ENCODE assay signal across 11 cellular contexts in the genomic region with DNA sequence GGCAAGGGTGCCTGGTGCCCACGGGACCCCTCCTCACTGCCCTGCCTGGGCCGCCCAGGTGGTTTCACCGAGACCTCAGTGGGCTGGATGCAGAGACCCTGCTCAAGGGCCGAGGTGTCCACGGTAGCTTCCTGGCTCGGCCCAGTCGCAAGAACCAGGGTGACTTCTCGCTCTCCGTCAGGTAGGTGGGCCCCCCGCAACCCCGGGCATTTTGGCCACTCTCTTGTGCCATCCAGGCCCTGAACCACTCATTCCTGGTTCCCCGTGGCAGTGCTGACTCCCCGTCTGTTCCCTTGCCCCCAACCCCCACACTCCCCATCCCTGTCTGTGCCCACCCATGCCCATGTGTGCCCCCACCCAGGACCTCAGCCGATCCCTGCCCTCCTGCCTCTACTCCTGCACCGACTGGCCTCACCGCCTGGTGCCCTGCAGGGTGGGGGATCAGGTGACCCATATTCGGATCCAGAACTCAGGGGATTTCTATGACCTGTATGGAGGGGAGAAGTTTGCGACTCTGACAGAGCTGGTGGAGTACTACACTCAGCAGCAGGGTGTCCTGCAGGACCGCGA. TPM values are rescaled to one million over a fixed set of nuclear protein-coding genes. Genes with fewer than 3 reads are reported as not detected.
DNase-seq lines count a peak whose midpoint lies in the region; ATAC-seq and TF ChIP-seq lines count a peak whose summit lies in the region.
"Had no signal": no experiment of that assay in that cellular context is flagged by ENCODE, and none has a peak within 500 bp of the region (broad histone marks: within the 10 kb centered on the region; RNA-seq: fewer than 3 reads in every experiment).

No MANE protein-coding gene starts in this region.

- no peak for TF ChIP-seq POLR2A in breast epithelium (IDR thresholded peaks at IDR 0.05)
- no peak for TF ChIP-seq POLR2A in upper lobe of left lung (IDR thresholded peaks at IDR 0.05)

- peaks cover 18% of the 10 kb centered on the region for H3K4me1 Mint-ChIP-seq in MCF 10A (ENCODE audit: insufficient read depth, unreplicated experiment)
- H3K4me1 Mint-ChIP-seq in activated naive CD8-positive, alpha-beta T cell treated with anti-CD3 and anti-CD28 coated beads, Interleukin-2, amount 50 U/mL, for 24 hours: peaks cover 78% of the 10 kb centered on the region

- CTCF ChIA-PET in MCF 10A (lab: Yijun Ruan, JAX) (interaction anchor here (3.1 kb wide), 1 partner anchor 13 kb away, joined by 12 read pairs; no protein-coding TSS in a partner anchor), HEK293T (lab: Yijun Ruan, JAX) (interaction anchor here (1.0 to 1.1 kb wide), 2 partner anchors 10 to 13 kb away, joined by 4 to 5 read pairs; no protein-coding TSS in a partner anchor)

- peak overlapping the region; percentile 39 to 51 (median 48) for H3K4me3 ChIP-seq in breast epithelium
- no peak overlapping the region for H3K4me3 ChIP-seq in mucosa of descending colon
- peak overlapping the region; percentile 5 to 54 (median 47) for H3K4me3 ChIP-seq in upper lobe of left lung
- no peak overlapping the region for H3K4me3 ChIP-seq in foreskin fibroblast (ENCODE audit: low read depth in 1 of 2, low read length in 2 of 2)

- BruUV-seq in MCF 10A (replicated peaks; lab: Mats Ljungman, UMichigan): no TSS peak

- TF ChIP-seq CTCF in breast epithelium (IDR thresholded peaks at IDR 0.05) (no peak), MCF 10A (IDR thresholded peaks at IDR 0.05; ENCODE audit: unreplicated experiment) (no peak), mucosa of descending colon (IDR thresholded peaks at IDR 0.05) (no peak), upper lobe of left lung (IDR thresholded peaks at IDR 0.05) (no peak), foreskin fibroblast (IDR thresholded peaks at IDR 0.05; ENCODE audit: low read depth, low read length) (no peak)

- H3K9me3 ChIP-seq in breast epithelium: no peaks in the 10 kb centered on the region
- no peaks in the 10 kb centered on the region for H3K9me3 ChIP-seq in mucosa of descending colon
- no peaks in the 10 kb centered on the region for H3K9me3 ChIP-seq in upper lobe of left lung

- no peaks in the 10 kb centered on the region for H3K36me3 Mint-ChIP-seq in MCF 10A (ENCODE audit: insufficient read depth, unreplicated experiment)
- H3K36me3 Mint-ChIP-seq in activated naive CD8-positive, alpha-beta T cell treated with anti-CD3 and anti-CD28 coated beads, Interleukin-2, amount 50 U/mL, for 24 hours (ENCODE audit: low read depth): peaks cover 47% of the 10 kb centered on the region

- no peak overlapping the region for H3K4me3 Mint-ChIP-seq in MCF 10A (ENCODE audit: unreplicated experiment)
- peak overlapping the region; percentile 93 for H3K4me3 Mint-ChIP-seq in activated naive CD8-positive, alpha-beta T cell treated with anti-CD3 and anti-CD28 coated beads, Interleukin-2, amount 50 U/mL, for 24 hours
- H3K4me3 Mint-ChIP-seq: HFFc6 had no signal

- no peak for ATAC-seq in activated naive CD8-positive, alpha-beta T cell treated with anti-CD3 and anti-CD28 coated beads, Interleukin-2, amount 50 U/mL, for 24 hours
- no peak for ATAC-seq in mucosa of descending colon
- no peak for ATAC-seq in upper lobe of left lung (ENCODE audit: low FRiP score in 2 of 2)
- no peak for ATAC-seq in GM21825 (IDR thresholded peaks at IDR 0.05; ENCODE audit: unreplicated experiment)

- no peak overlapping the region for H3K27ac Mint-ChIP-seq in MCF 10A (ENCODE audit: low read depth, unreplicated experiment)
- H3K27ac Mint-ChIP-seq in activated naive CD8-positive, alpha-beta T cell treated with anti-CD3 and anti-CD28 coated beads, Interleukin-2, amount 50 U/mL, for 24 hours: peak overlapping the region; percentile 99
- H3K27ac Mint-ChIP-seq: HFFc6 had no signal

- H3K27ac ChIP-seq in breast epithelium (peak overlapping the region in 1 of 2 donors; percentile 52), upper lobe of left lung (peak overlapping the region; percentile 81 to 97 (median 88))

- intact Hi-C loops in breast epithelium (cut with DNase I; ENCODE audit: low total_unique reads) (no loop called here), MCF 10A (cut with micrococcal nuclease) (no loop called here), mucosa of descending colon (cut with DNase I, micrococcal nuclease) (no loop called here)

- WGBS in upper lobe of left lung, 2 donors: 71 to 94% methylated on average over 11 to 20 of the region's 20 CpGs

- H3K27me3 Mint-ChIP-seq in MCF 10A (ENCODE audit: insufficient read depth, unreplicated experiment): no peaks in the 10 kb centered on the region
- peaks cover 5% of the 10 kb centered on the region for H3K27me3 Mint-ChIP-seq in activated naive CD8-positive, alpha-beta T cell treated with anti-CD3 and anti-CD28 coated beads, Interleukin-2, amount 50 U/mL, for 24 hours

- H3K36me3 ChIP-seq in breast epithelium: no peaks in the 10 kb centered on the region
- no peaks in the 10 kb centered on the region for H3K36me3 ChIP-seq in mucosa of descending colon (ENCODE audit: low read depth)
- H3K36me3 ChIP-seq in upper lobe of left lung: peaks cover 0 to 12% (median 11%) of the 10 kb centered on the region in 4 donors

- no peak for DNase-seq in breast epithelium (ENCODE audit: low spot score in 2 of 2)
- no peak for DNase-seq in MCF 10A (ENCODE audit: unreplicated experiment)
- no peak for DNase-seq in activated naive CD8-positive, alpha-beta T cell treated with anti-CD3 and anti-CD28 coated beads, Interleukin-2, amount 50 U/mL, for 24 hours
- peak in 2 of 3 donors; percentile 31 to 58 for DNase-seq in mucosa of descending colon
- DNase-seq in upper lobe of left lung: no peak
- DNase-seq in foreskin fibroblast: no peak
- DNase-seq in HEK293T (ENCODE audit: extremely low spot score): no peak
- DNase-seq: effector CD4-positive, alpha-beta T cell; HFFc6 had no signal

- H3K27me3 ChIP-seq in breast epithelium (no peaks in the 10 kb centered on the region), upper lobe of left lung (no peaks in the 10 kb centered on the region)

- no peak for TF ChIP-seq EP300 in upper lobe of left lung (IDR thresholded peaks at IDR 0.05)

- POLR2A ChIA-PET in MCF 10A (lab: Yijun Ruan, JAX): interaction anchor here (1.0 kb wide), 1 partner anchor 10 kb away, joined by 5 read pairs; no protein-coding TSS in a partner anchor
- POLR2A ChIA-PET in HEK293T (lab: Yijun Ruan, JAX): interaction anchor here (0.8 to 3.3 kb wide), 4 partner anchors 8 to 228 kb away, joined by 3 to 21 read pairs (median 9); a partner anchor contains a TSS

- H3K4me1 ChIP-seq in breast epithelium (peaks cover 0 to 6% of the 10 kb centered on the region in 2 donors), mucosa of descending colon (ENCODE audit: low read depth) (peaks cover 16% of the 10 kb centered on the region), upper lobe of left lung (peaks cover 19 to 56% (median 43%) of the 10 kb centered on the region in 4 donors)

- H3K9me3 Mint-ChIP-seq in MCF 10A (ENCODE audit: unreplicated experiment): no peaks in the 10 kb centered on the region
- H3K9me3 Mint-ChIP-seq in activated naive CD8-positive, alpha-beta T cell treated with anti-CD3 and anti-CD28 coated beads, Interleukin-2, amount 50 U/mL, for 24 hours: no peaks in the 10 kb centered on the region
- H3K9me3 Mint-ChIP-seq: HFFc6 had no signal

TF ChIP-seq in HEK293T, 16 proteins besides CTCF, POLR2A, EP300 and RAD21:
- no peak for TF ChIP-seq FOXA1 (IDR thresholded peaks at IDR 0.05)
- TF ChIP-seq FOXM1 (IDR thresholded peaks at IDR 0.05; ENCODE audit: borderline replicate concordance): no peak
- TF ChIP-seq FOXK2 (IDR thresholded peaks at IDR 0.05): no peak
- no peak for TF ChIP-seq BHLHE40 (IDR thresholded peaks at IDR 0.05; ENCODE audit: borderline replicate concordance)
- no peak for TF ChIP-seq HDGF (IDR thresholded peaks at IDR 0.05; ENCODE audit: borderline replicate concordance)
- no peak for TF ChIP-seq ELF4 (IDR thresholded peaks at IDR 0.05)
- TF ChIP-seq, protein P1, sequence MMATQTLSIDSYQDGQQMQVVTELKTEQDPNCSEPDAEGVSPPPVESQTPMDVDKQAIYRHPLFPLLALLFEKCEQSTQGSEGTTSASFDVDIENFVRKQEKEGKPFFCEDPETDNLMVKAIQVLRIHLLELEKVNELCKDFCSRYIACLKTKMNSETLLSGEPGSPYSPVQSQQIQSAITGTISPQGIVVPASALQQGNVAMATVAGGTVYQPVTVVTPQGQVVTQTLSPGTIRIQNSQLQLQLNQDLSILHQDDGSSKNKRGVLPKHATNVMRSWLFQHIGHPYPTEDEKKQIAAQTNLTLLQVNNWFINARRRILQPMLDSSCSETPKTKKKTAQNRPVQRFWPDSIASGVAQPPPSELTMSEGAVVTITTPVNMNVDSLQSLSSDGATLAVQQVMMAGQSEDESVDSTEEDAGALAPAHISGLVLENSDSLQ (IDR thresholded peaks at IDR 0.05): no peak
- no peak for TF ChIP-seq LEF1 (IDR thresholded peaks at IDR 0.05; ENCODE audit: borderline replicate concordance)
- no peak for TF ChIP-seq L3MBTL2 (conservative IDR thresholded peaks at IDR 0.05)
- no peak for TF ChIP-seq NFRKB (IDR thresholded peaks at IDR 0.05)

RNA-seq across cellular contexts. Expression of a gene that starts 0.5 kb away (rescaled TPM):
- total RNA-seq in breast epithelium (10 to 100 TPM; 14.7 to 28.0 (median 20.3) TPM), MCF 10A (2022) (10.3 and 13.2 TPM in 2 replicates), mucosa of descending colon (10 to 100 TPM; 37.4 to 61.7 (median 51.7) TPM), upper lobe of left lung (100 to 1,000 TPM in 4 of 6 donors, 10 to 100 TPM in 2; 56.3 to 215 (median 114) TPM)
- total RNA-seq: HFFc6 had no signal

RNA-seq across cellular contexts. Expression of a gene that starts 7.8 kb away (rescaled TPM):
- 100 to 1,000 TPM; 515 to 824 (median 547) TPM for total RNA-seq in breast epithelium
- 176 and 196 TPM in 2 replicates for total RNA-seq in MCF 10A (2022)
- total RNA-seq in mucosa of descending colon: 100 to 1,000 TPM; 113 to 175 (median 130) TPM
- total RNA-seq in upper lobe of left lung: 100 to 1,000 TPM in 5 of 6 donors, 10 to 100 TPM in 1; 83.8 to 291 (median 179) TPM

RNA-seq across cellular contexts. Expression of a gene that starts 8.0 kb away (rescaled TPM):
- total RNA-seq in breast epithelium: not detected
- total RNA-seq in MCF 10A (2022): not detected in 2 replicates
- total RNA-seq in mucosa of descending colon: not detected
- total RNA-seq in upper lobe of left lung: not detected
- total RNA-seq: HFFc6, HT1080 had no signal

RNA-seq across cellular contexts. Expression of a gene that starts 18.8 kb away (rescaled TPM):
- total RNA-seq in breast epithelium (100 to 1,000 TPM; 194 to 237 (median 221) TPM), MCF 10A (2022) (249 and 305 TPM in 2 replicates), mucosa of descending colon (100 to 1,000 TPM; 204 to 266 (median 209) TPM), upper lobe of left lung (100 to 1,000 TPM; 101 to 196 (median 140) TPM)

RNA-seq across cellular contexts. Expression of a gene that starts 19.1 kb away (rescaled TPM):
- 10 to 100 TPM; 29.6 to 52.0 (median 49.5) TPM for total RNA-seq in breast epithelium
- total RNA-seq in MCF 10A (2022): 66.5 and 93.8 TPM in 2 replicates
- 10 to 100 TPM; 29.6 to 33.7 (median 33.4) TPM for total RNA-seq in mucosa of descending colon
- total RNA-seq in upper lobe of left lung: 10 to 100 TPM; 30.4 to 47.4 (median 38.3) TPM

Comparison
In these comparisons a context has a peak if more than half of its experiments do, and no peak if none do; other contexts are left out.
1. DNase-seq: peak in mucosa of descending colon (2 of 3); none in breast epithelium (0 of 2), MCF 10A (single experiment), activated naive CD8-positive, alpha-beta T cell treated with anti-CD3 and anti-CD28 coated beads, Interleukin-2, amount 50 U/mL, for 24 hours (single experiment), upper lobe of left lung (0 of 2), foreskin fibroblast (0 of 2) and HEK293T (single experiment).
2. H3K4me3 ChIP-seq: peak in breast epithelium (3 of 3) and upper lobe of left lung (4 of 4); none in mucosa of descending colon (single experiment) and foreskin fibroblast (0 of 2).